ENCODE assay signal across 1 cellular context in genomic region chr3:44992555-44993470, GRCh38.
TF ChIP-seq lines count a peak whose summit lies in the region.

No MANE protein-coding gene starts in this region.

TF ChIP-seq in GM23338, 12 proteins besides CTCF, POLR2A, EP300 and RAD21 (continued from another document):
- TF ChIP-seq REST (IDR thresholded peaks at IDR 0.05; ENCODE audit: unreplicated experiment) (no peak), POLR2AphosphoS5 (IDR thresholded peaks at IDR 0.05; ENCODE audit: low read depth) (no peak)
